Comparison of ENCODE assay signal across 1 cellular context in the genomic region with DNA sequence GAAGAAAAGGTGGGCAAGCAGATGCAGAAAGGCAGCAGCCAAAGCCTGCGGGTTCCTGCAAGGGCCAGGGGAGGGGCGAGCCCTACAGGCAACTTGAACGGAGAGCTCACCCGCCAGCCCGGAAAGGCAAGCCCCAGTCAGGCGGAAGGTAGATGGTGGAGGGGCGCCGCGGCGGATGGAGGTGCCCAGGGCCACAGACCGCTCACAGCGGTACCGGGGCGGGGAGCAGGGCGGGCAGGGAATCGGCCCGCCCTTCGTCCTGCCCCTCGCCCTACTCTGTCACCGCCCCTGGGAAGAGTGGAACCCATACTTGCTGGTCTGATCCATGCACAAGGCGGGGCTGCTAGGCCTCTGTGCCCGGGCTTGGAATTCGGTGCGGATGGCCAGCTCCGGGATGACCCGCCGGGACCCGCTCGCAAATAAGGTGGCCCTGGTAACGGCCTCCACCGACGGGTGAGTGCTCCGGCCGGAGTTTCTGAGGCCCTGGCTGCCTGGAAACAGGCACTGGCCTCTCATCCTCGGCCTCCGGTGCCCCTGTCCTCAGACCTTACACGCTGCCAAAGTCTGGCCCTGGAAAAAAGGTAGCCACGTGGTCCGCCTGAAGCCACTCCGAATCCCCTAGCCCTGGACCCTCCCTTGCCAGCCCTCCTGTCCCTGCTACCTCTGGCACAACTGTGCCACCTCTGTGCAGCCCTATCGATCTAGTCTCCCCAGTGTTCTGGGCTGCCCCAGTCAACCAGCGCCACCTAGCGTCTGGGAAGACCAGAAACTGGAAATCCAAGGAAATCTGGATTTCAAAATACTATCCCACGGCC.
A peak's percentile ranks its signal among the peaks of the same experiment; 100 is the strongest.
TF ChIP-seq lines count a peak whose summit lies in the region.

A gene (plus strand): TSS at position 307 of the 815 bp plus-strand sequence. CDS start 19 bp downstream, at position 326.

TF ChIP-seq in HepG2, 621 proteins besides CTCF, POLR2A, EP300 and RAD21 (continued from another document and continues in another):
- TF ChIP-seq, protein P1, sequence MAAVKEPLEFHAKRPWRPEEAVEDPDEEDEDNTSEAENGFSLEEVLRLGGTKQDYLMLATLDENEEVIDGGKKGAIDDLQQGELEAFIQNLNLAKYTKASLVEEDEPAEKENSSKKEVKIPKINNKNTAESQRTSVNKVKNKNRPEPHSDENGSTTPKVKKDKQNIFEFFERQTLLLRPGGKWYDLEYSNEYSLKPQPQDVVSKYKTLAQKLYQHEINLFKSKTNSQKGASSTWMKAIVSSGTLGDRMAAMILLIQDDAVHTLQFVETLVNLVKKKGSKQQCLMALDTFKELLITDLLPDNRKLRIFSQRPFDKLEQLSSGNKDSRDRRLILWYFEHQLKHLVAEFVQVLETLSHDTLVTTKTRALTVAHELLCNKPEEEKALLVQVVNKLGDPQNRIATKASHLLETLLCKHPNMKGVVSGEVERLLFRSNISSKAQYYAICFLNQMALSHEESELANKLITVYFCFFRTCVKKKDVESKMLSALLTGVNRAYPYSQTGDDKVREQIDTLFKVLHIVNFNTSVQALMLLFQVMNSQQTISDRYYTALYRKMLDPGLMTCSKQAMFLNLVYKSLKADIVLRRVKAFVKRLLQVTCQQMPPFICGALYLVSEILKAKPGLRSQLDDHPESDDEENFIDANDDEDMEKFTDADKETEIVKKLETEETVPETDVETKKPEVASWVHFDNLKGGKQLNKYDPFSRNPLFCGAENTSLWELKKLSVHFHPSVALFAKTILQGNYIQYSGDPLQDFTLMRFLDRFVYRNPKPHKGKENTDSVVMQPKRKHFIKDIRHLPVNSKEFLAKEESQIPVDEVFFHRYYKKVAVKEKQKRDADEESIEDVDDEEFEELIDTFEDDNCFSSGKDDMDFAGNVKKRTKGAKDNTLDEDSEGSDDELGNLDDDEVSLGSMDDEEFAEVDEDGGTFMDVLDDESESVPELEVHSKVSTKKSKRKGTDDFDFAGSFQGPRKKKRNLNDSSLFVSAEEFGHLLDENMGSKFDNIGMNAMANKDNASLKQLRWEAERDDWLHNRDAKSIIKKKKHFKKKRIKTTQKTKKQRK (IDR thresholded peaks at IDR 0.05; ENCODE audit: low read length): no peak
- TF ChIP-seq, protein P2, sequence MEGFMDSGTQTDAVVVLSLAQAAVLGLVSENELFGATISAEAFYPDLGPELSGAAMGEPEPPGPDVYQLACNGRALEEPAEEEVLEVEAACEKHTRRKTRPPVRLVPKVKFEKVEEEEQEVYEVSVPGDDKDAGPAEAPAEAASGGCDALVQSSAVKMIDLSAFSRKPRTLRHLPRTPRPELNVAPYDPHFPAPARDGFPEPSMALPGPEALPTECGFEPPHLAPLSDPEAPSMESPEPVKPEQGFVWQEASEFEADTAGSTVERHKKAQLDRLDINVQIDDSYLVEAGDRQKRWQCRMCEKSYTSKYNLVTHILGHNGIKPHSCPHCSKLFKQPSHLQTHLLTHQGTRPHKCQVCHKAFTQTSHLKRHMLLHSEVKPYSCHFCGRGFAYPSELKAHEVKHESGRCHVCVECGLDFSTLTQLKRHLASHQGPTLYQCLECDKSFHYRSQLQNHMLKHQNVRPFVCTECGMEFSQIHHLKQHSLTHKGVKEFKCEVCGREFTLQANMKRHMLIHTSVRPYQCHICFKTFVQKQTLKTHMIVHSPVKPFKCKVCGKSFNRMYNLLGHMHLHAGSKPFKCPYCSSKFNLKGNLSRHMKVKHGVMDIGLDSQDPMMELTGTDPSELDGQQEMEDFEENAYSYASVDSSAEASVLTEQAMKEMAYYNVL (CRISPR knock-in tag; IDR thresholded peaks at IDR 0.05; ENCODE audit: borderline replicate concordance): peak; percentile 97
- peak; percentile 98 for TF ChIP-seq WIZ (CRISPR knock-in tag; IDR thresholded peaks at IDR 0.05)
- peak; percentile 58; the same call in 1 of the 2 replicates for TF ChIP-seq ZNF460 (CRISPR knock-in tag; IDR thresholded peaks at IDR 0.05; ENCODE audit: borderline replicate concordance)
- no peak for TF ChIP-seq ZNF282 (IDR thresholded peaks at IDR 0.05; ENCODE audit: partially characterized antibody)
- TF ChIP-seq, protein P3, sequence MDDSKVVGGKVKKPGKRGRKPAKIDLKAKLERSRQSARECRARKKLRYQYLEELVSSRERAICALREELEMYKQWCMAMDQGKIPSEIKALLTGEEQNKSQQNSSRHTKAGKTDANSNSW (CRISPR knock-in tag; IDR thresholded peaks at IDR 0.05; ENCODE audit: borderline replicate concordance): no peak; the same call in 1 of the 2 replicates
- TF ChIP-seq ZSCAN22 (CRISPR knock-in tag; IDR thresholded peaks at IDR 0.05): no peak; the same call in 1 of the 2 replicates
- peak; percentile 99 for TF ChIP-seq ZNF772 (CRISPR knock-in tag; IDR thresholded peaks at IDR 0.05)
- TF ChIP-seq ZNF577 (CRISPR knock-in tag; IDR thresholded peaks at IDR 0.05; ENCODE audit: borderline replicate concordance, low read depth): peak; percentile 98
- peak; percentile 91 for TF ChIP-seq THAP11 (CRISPR knock-in tag; IDR thresholded peaks at IDR 0.05)
- TF ChIP-seq ZFP36L1 (CRISPR knock-in tag; IDR thresholded peaks at IDR 0.05): peak; percentile 93
- peak; percentile 91; the same call in 1 of the 2 replicates for TF ChIP-seq ZKSCAN8 (CRISPR knock-in tag; IDR thresholded peaks at IDR 0.05; ENCODE audit: borderline replicate concordance)
- peak; percentile 97 for TF ChIP-seq KLF6 (CRISPR knock-in tag; IDR thresholded peaks at IDR 0.05)
- TF ChIP-seq SOX13 (IDR thresholded peaks at IDR 0.05): peak; percentile 66
- peak in 1 of 2 experiments; percentile 52; a peak in 1 of 4 replicates for TF ChIP-seq SOX13 (CRISPR knock-in tag; conservative IDR thresholded peaks at IDR 0.05 in 1 of 2, IDR thresholded peaks at IDR 0.05 in 1 of 2)
- TF ChIP-seq ZNF850 (CRISPR knock-in tag; conservative IDR thresholded peaks at IDR 0.05): peak; percentile 95
- peak; percentile 95 for TF ChIP-seq SIN3A (IDR thresholded peaks at IDR 0.05; ENCODE audit: borderline replicate concordance, low read depth, low read length)
- peak; percentile 81 for TF ChIP-seq ZNF251 (CRISPR knock-in tag; IDR thresholded peaks at IDR 0.05)
- TF ChIP-seq, protein P4, sequence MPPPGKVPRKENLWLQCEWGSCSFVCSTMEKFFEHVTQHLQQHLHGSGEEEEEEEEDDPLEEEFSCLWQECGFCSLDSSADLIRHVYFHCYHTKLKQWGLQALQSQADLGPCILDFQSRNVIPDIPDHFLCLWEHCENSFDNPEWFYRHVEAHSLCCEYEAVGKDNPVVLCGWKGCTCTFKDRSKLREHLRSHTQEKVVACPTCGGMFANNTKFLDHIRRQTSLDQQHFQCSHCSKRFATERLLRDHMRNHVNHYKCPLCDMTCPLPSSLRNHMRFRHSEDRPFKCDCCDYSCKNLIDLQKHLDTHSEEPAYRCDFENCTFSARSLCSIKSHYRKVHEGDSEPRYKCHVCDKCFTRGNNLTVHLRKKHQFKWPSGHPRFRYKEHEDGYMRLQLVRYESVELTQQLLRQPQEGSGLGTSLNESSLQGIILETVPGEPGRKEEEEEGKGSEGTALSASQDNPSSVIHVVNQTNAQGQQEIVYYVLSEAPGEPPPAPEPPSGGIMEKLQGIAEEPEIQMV (CRISPR knock-in tag; IDR thresholded peaks at IDR 0.05; ENCODE audit: low read depth): peak; percentile 94
- TF ChIP-seq, protein P5, sequence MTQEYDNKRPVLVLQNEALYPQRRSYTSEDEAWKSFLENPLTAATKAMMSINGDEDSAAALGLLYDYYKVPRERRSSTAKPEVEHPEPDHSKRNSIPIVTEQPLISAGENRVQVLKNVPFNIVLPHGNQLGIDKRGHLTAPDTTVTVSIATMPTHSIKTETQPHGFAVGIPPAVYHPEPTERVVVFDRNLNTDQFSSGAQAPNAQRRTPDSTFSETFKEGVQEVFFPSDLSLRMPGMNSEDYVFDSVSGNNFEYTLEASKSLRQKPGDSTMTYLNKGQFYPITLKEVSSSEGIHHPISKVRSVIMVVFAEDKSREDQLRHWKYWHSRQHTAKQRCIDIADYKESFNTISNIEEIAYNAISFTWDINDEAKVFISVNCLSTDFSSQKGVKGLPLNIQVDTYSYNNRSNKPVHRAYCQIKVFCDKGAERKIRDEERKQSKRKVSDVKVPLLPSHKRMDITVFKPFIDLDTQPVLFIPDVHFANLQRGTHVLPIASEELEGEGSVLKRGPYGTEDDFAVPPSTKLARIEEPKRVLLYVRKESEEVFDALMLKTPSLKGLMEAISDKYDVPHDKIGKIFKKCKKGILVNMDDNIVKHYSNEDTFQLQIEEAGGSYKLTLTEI (CRISPR knock-in tag; conservative IDR thresholded peaks at IDR 0.05): no peak
- TF ChIP-seq FOXK1 (CRISPR knock-in tag; IDR thresholded peaks at IDR 0.05; ENCODE audit: borderline replicate concordance, low read depth): peak; percentile 87
- TF ChIP-seq, protein P6, sequence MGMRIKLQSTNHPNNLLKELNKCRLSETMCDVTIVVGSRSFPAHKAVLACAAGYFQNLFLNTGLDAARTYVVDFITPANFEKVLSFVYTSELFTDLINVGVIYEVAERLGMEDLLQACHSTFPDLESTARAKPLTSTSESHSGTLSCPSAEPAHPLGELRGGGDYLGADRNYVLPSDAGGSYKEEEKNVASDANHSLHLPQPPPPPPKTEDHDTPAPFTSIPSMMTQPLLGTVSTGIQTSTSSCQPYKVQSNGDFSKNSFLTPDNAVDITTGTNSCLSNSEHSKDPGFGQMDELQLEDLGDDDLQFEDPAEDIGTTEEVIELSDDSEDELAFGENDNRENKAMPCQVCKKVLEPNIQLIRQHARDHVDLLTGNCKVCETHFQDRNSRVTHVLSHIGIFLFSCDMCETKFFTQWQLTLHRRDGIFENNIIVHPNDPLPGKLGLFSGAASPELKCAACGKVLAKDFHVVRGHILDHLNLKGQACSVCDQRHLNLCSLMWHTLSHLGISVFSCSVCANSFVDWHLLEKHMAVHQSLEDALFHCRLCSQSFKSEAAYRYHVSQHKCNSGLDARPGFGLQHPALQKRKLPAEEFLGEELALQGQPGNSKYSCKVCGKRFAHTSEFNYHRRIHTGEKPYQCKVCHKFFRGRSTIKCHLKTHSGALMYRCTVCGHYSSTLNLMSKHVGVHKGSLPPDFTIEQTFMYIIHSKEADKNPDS (CRISPR knock-in tag; IDR thresholded peaks at IDR 0.05): peak; percentile 91
- TF ChIP-seq EEA1 (CRISPR knock-in tag; IDR thresholded peaks at IDR 0.05; ENCODE audit: borderline replicate concordance): peak; percentile 99
- TF ChIP-seq ZNF121 (CRISPR knock-in tag; IDR thresholded peaks at IDR 0.05): no peak
- TF ChIP-seq, protein P7, sequence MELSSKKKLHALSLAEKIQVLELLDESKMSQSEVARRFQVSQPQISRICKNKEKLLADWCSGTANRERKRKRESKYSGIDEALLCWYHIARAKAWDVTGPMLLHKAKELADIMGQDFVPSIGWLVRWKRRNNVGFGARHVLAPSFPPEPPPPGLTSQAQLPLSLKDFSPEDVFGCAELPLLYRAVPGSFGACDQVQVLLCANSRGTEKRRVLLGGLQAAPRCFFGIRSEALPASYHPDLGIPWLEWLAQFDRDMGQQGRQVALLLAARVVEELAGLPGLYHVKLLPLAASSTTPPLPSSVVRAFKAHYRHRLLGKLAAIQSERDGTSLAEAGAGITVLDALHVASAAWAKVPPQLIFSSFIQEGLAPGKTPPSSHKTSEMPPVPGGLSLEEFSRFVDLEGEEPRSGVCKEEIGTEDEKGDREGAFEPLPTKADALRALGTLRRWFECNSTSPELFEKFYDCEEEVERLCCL (CRISPR knock-in tag; IDR thresholded peaks at IDR 0.05; ENCODE audit: borderline replicate concordance): peak; percentile 97
- TF ChIP-seq KLF11 (CRISPR knock-in tag; IDR thresholded peaks at IDR 0.05): peak; percentile 60; the same call in 1 of the 2 replicates
- TF ChIP-seq, protein P8, sequence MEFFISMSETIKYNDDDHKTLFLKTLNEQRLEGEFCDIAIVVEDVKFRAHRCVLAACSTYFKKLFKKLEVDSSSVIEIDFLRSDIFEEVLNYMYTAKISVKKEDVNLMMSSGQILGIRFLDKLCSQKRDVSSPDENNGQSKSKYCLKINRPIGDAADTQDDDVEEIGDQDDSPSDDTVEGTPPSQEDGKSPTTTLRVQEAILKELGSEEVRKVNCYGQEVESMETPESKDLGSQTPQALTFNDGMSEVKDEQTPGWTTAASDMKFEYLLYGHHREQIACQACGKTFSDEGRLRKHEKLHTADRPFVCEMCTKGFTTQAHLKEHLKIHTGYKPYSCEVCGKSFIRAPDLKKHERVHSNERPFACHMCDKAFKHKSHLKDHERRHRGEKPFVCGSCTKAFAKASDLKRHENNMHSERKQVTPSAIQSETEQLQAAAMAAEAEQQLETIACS (CRISPR knock-in tag; IDR thresholded peaks at IDR 0.05): peak; percentile 55
- peak; percentile 62 for TF ChIP-seq TBL1XR1 (IDR thresholded peaks at IDR 0.05; ENCODE audit: borderline replicate concordance, low read length, partially characterized antibody)
- no peak; the same call in 1 of the 2 replicates for TF ChIP-seq ZNF549 (CRISPR knock-in tag; IDR thresholded peaks at IDR 0.05)
- no peak; the same call in none of the 2 replicates for TF ChIP-seq MXD4 (CRISPR knock-in tag; IDR thresholded peaks at IDR 0.05)
- peak; percentile 83 for TF ChIP-seq ISL2 (CRISPR knock-in tag; IDR thresholded peaks at IDR 0.05)
- TF ChIP-seq, protein P9, sequence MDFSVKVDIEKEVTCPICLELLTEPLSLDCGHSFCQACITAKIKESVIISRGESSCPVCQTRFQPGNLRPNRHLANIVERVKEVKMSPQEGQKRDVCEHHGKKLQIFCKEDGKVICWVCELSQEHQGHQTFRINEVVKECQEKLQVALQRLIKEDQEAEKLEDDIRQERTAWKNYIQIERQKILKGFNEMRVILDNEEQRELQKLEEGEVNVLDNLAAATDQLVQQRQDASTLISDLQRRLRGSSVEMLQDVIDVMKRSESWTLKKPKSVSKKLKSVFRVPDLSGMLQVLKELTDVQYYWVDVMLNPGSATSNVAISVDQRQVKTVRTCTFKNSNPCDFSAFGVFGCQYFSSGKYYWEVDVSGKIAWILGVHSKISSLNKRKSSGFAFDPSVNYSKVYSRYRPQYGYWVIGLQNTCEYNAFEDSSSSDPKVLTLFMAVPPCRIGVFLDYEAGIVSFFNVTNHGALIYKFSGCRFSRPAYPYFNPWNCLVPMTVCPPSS (IDR thresholded peaks at IDR 0.05): peak; percentile 53; the same call in 1 of the 2 replicates
- peak; percentile 75; the same call in 1 of the 2 replicates for TF ChIP-seq GFI1 (CRISPR knock-in tag; IDR thresholded peaks at IDR 0.05; ENCODE audit: borderline replicate concordance)
- peak; percentile 81; the same call in 1 of the 2 replicates for TF ChIP-seq ZNF703 (CRISPR knock-in tag; IDR thresholded peaks at IDR 0.05; ENCODE audit: borderline replicate concordance)
- peak; percentile 29; the same call in 1 of the 2 replicates for TF ChIP-seq FOXM1 (CRISPR knock-in tag; IDR thresholded peaks at IDR 0.05)
- peak; percentile 98; the same call in 1 of the 2 replicates for TF ChIP-seq ZNF337 (CRISPR knock-in tag; IDR thresholded peaks at IDR 0.05; ENCODE audit: borderline replicate concordance, low read depth)
